ENCODE assay signal across 9 cellular contexts in the genomic region with DNA sequence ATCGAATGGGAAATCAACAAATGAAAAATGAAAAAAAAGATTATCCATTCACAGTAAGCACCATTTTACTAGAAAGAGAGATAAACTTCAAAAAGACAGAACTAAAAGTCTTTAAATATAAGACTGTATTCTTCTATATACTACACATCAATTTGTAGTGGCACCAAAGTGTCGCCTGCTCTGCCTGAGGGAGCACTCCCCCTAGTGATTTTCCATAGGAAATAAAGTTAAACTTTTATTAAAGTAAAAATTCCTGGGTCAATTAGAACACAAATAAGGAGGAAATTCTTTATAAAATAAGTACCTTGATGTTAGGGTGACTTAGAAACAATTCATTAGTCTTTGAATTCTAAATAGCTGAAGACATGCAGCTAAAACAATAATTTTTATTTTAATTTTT. TPM values are rescaled to one million over a fixed set of nuclear protein-coding genes. Genes with fewer than 3 reads are reported as not detected.
DNase-seq lines count a peak whose midpoint lies in the region; FAIRE-seq and TF ChIP-seq lines count a peak whose summit lies in the region.
"Had no signal": no experiment of that assay in that cellular context is flagged by ENCODE, and none has a peak within 500 bp of the region (broad histone marks: within the 10 kb centered on the region; RNA-seq: fewer than 3 reads in every experiment).

No MANE protein-coding gene starts in this region.

- H3K4me1 Mint-ChIP-seq in activated T-helper 1 cell treated with anti-CD3 and anti-CD28 coated beads, Interleukin-12 subunit alpha, Interleukin-12 subunit beta, Interleukin-2, Interleukin-4 antibody, amounts not matched to agents 30 ng/mL and 10 ng/mL and 1 ng/mL, durations not matched to agents 14 hours and 24 hours and 36 hours (ENCODE audit: low read depth) = no peaks in the 10 kb centered on the region
- H3K4me1 Mint-ChIP-seq in activated CD4-positive, alpha-beta T cell treated with anti-CD3 and anti-CD28 coated beads, Interleukin-2, amount 10 ng/mL, durations not matched to agents 24 days and 14 days = peaks cover 3% of the 10 kb centered on the region

- DNase-seq in GM06990 (ENCODE audit: extremely low read depth, insufficient read length) (no peak), RCC 7860 (ENCODE audit: low spot score) (no peak), fibroblast of pulmonary artery (ENCODE audit: low read depth) (peak; percentile 39), DMS153 (lab: John Stamatoyannopoulos, UW) (no peak)
- DNase-seq in activated T-helper 1 cell treated with anti-CD3 and anti-CD28 coated beads, Interleukin-12 subunit alpha, Interleukin-12 subunit beta, Interleukin-2, Interleukin-4 antibody, amounts not matched to agents 30 ng/mL and 10 ng/mL and 1 ng/mL, durations not matched to agents 14 hours and 24 hours and 36 hours (ENCODE audit: low spot score) = no peak
- no peak for DNase-seq in activated CD4-positive, alpha-beta T cell treated with anti-CD3 and anti-CD28 coated beads, Interleukin-2, amount 10 ng/mL, durations not matched to agents 24 days and 14 days
- no peak for DNase-seq in activated naive CD4-positive, alpha-beta T cell (lab: John Stamatoyannopoulos, UW)
- DNase-seq: activated CD4-positive, alpha-beta T cell treated with anti-CD3 and anti-CD28 coated beads for 48 hours had no signal

- H3K4me3 ChIP-seq in GM06990 (replicated peaks; ENCODE audit: low read depth, low read length) = no peak overlapping the region
- H3K4me3 ChIP-seq in fibroblast of pulmonary artery (replicated peaks; ENCODE audit: low read depth, low read length) = no peak overlapping the region

- no peak overlapping the region for H3K27ac ChIP-seq in 22Rv1

- no peak overlapping the region for H3K27ac Mint-ChIP-seq in activated T-helper 1 cell treated with anti-CD3 and anti-CD28 coated beads, Interleukin-12 subunit alpha, Interleukin-12 subunit beta, Interleukin-2, Interleukin-4 antibody, amounts not matched to agents 30 ng/mL and 10 ng/mL and 1 ng/mL, durations not matched to agents 14 hours and 24 hours and 36 hours
- no peak overlapping the region for H3K27ac Mint-ChIP-seq in activated CD4-positive, alpha-beta T cell treated with anti-CD3 and anti-CD28 coated beads, Interleukin-2, amount 10 ng/mL, durations not matched to agents 24 days and 14 days

- no peaks in the 10 kb centered on the region for H3K9me3 Mint-ChIP-seq in activated T-helper 1 cell treated with anti-CD3 and anti-CD28 coated beads, Interleukin-12 subunit alpha, Interleukin-12 subunit beta, Interleukin-2, Interleukin-4 antibody, amounts not matched to agents 30 ng/mL and 10 ng/mL and 1 ng/mL, durations not matched to agents 14 hours and 24 hours and 36 hours
- H3K9me3 Mint-ChIP-seq in activated CD4-positive, alpha-beta T cell treated with anti-CD3 and anti-CD28 coated beads, Interleukin-2, amount 10 ng/mL, durations not matched to agents 24 days and 14 days = no peaks in the 10 kb centered on the region

- no peak overlapping the region for H3K4me3 Mint-ChIP-seq in activated T-helper 1 cell treated with anti-CD3 and anti-CD28 coated beads, Interleukin-12 subunit alpha, Interleukin-12 subunit beta, Interleukin-2, Interleukin-4 antibody, amounts not matched to agents 30 ng/mL and 10 ng/mL and 1 ng/mL, durations not matched to agents 14 hours and 24 hours and 36 hours
- no peak overlapping the region for H3K4me3 Mint-ChIP-seq in activated CD4-positive, alpha-beta T cell treated with anti-CD3 and anti-CD28 coated beads, Interleukin-2, amount 10 ng/mL, durations not matched to agents 24 days and 14 days

- peak; percentile 78 for FAIRE-seq in RCC 7860 (lab: Jason Lieb, UNC)

- intact Hi-C loops in activated T-helper 1 cell treated with anti-CD3 and anti-CD28 coated beads, Interleukin-12 subunit alpha, Interleukin-12 subunit beta, Interleukin-2, Interleukin-4 antibody, amounts not matched to agents 30 ng/mL and 10 ng/mL and 1 ng/mL, durations not matched to agents 14 hours and 24 hours and 36 hours (cut with micrococcal nuclease) = no loop called here
- intact Hi-C loops in activated CD4-positive, alpha-beta T cell treated with anti-CD3 and anti-CD28 coated beads, Interleukin-2, amount 10 ng/mL, durations not matched to agents 24 days and 14 days (cut with micrococcal nuclease) = no loop called here

- peak; percentile 71 for TF ChIP-seq CTCF in 22Rv1 (IDR thresholded peaks at IDR 0.05)
- peak; percentile 26 for TF ChIP-seq CTCF in GM06990 (IDR thresholded peaks at IDR 0.05; ENCODE audit: insufficient read depth, low read length, poor library complexity, severe bottlenecking)
- TF ChIP-seq CTCF in fibroblast of pulmonary artery (IDR thresholded peaks at IDR 0.05; ENCODE audit: low read length, missing control alignments) = peak; percentile 53

- peaks cover 15% of the 10 kb centered on the region for H3K36me3 Mint-ChIP-seq in activated T-helper 1 cell treated with anti-CD3 and anti-CD28 coated beads, Interleukin-12 subunit alpha, Interleukin-12 subunit beta, Interleukin-2, Interleukin-4 antibody, amounts not matched to agents 30 ng/mL and 10 ng/mL and 1 ng/mL, durations not matched to agents 14 hours and 24 hours and 36 hours (ENCODE audit: low read depth)
- H3K36me3 Mint-ChIP-seq in activated CD4-positive, alpha-beta T cell treated with anti-CD3 and anti-CD28 coated beads, Interleukin-2, amount 10 ng/mL, durations not matched to agents 24 days and 14 days (ENCODE audit: low read depth) = peaks cover 28% of the 10 kb centered on the region

- H3K36me3 ChIP-seq in GM06990 (ENCODE audit: control insufficient read depth, insufficient read depth, low read length) = peaks cover 2% of the 10 kb centered on the region

- H3K27me3 Mint-ChIP-seq in activated T-helper 1 cell treated with anti-CD3 and anti-CD28 coated beads, Interleukin-12 subunit alpha, Interleukin-12 subunit beta, Interleukin-2, Interleukin-4 antibody, amounts not matched to agents 30 ng/mL and 10 ng/mL and 1 ng/mL, durations not matched to agents 14 hours and 24 hours and 36 hours (ENCODE audit: insufficient read depth) = no peaks in the 10 kb centered on the region
- no peaks in the 10 kb centered on the region for H3K27me3 Mint-ChIP-seq in activated CD4-positive, alpha-beta T cell treated with anti-CD3 and anti-CD28 coated beads, Interleukin-2, amount 10 ng/mL, durations not matched to agents 24 days and 14 days

- no peaks in the 10 kb centered on the region for H3K27me3 ChIP-seq in GM06990 (replicated peaks; ENCODE audit: control insufficient read depth, insufficient read depth, low read length)

RNA-seq across cellular contexts. Expression of a gene that starts 9.7 kb away (rescaled TPM):
- total RNA-seq in activated T-helper 1 cell treated with anti-CD3 and anti-CD28 coated beads, Interleukin-12 subunit alpha, Interleukin-12 subunit beta, Interleukin-2, Interleukin-4 antibody, amounts not matched to agents 30 ng/mL and 10 ng/mL and 1 ng/mL, durations not matched to agents 14 hours and 24 hours and 36 hours = 45.7 and 47.1 TPM in 2 replicates
- total RNA-seq in activated CD4-positive, alpha-beta T cell treated with anti-CD3 and anti-CD28 coated beads, Interleukin-2, amount 10 ng/mL, durations not matched to agents 24 days and 14 days = 46.4 and 48.9 TPM in 2 replicates

RNA-seq across cellular contexts. Expression of a gene that starts 9.9 kb away (rescaled TPM):
- total RNA-seq in activated T-helper 1 cell treated with anti-CD3 and anti-CD28 coated beads, Interleukin-12 subunit alpha, Interleukin-12 subunit beta, Interleukin-2, Interleukin-4 antibody, amounts not matched to agents 30 ng/mL and 10 ng/mL and 1 ng/mL, durations not matched to agents 14 hours and 24 hours and 36 hours = 110 TPM in 2 replicates
- 120 and 128 TPM in 2 replicates for total RNA-seq in activated CD4-positive, alpha-beta T cell treated with anti-CD3 and anti-CD28 coated beads, Interleukin-2, amount 10 ng/mL, durations not matched to agents 24 days and 14 days

RNA-seq across cellular contexts. Expression of a gene that starts 23.8 kb away (rescaled TPM):
- total RNA-seq in activated T-helper 1 cell treated with anti-CD3 and anti-CD28 coated beads, Interleukin-12 subunit alpha, Interleukin-12 subunit beta, Interleukin-2, Interleukin-4 antibody, amounts not matched to agents 30 ng/mL and 10 ng/mL and 1 ng/mL, durations not matched to agents 14 hours and 24 hours and 36 hours = 64.0 and 67.8 TPM in 2 replicates
- 69.0 and 69.6 TPM in 2 replicates for total RNA-seq in activated CD4-positive, alpha-beta T cell treated with anti-CD3 and anti-CD28 coated beads, Interleukin-2, amount 10 ng/mL, durations not matched to agents 24 days and 14 days
